In the genomic region with DNA sequence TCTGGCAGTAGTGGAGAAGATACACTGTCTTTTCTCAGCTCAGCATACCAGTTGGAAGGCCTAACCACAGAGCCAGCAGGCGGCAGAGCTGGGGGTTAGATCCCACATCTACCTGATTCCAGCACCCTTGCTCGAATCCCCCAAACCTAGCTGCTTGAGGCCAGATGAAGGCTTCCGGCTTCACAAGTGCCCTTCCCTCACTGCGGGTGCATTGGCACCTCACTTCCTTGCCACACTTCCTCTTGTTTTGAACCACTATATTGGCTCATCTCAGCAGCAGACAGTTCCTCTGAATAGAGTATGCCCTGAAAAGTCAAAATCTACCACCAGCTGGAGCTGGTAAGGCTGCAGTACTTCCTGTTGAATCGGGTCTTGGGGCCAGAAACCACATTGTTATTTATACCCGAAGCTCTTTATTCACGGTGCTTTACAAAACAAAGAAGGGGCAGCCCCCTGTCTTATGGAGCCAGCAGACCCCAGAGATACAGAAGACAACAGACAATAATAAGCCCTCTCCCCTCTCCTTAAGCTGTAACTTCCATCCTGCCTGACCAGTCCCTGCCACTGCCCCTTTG, we compare ENCODE assay signal across 8 cellular contexts.
DNase-seq lines count a peak whose midpoint lies in the region; ATAC-seq and TF ChIP-seq lines count a peak whose summit lies in the region.

No MANE protein-coding gene starts in this region.

- H3K4me1 ChIP-seq in BLaER1: peaks cover 75% of the 10 kb centered on the region

- H3K4me3 ChIP-seq in BLaER1: peak overlapping the region; percentile 53
- H3K4me3 ChIP-seq in Jurkat, Clone E6-1 (ENCODE audit: low read length): peak overlapping the region; percentile 15

- no peaks in the 10 kb centered on the region for H4K20me1 ChIP-seq in BLaER1

- peak overlapping the region; percentile 88 for H3K9ac ChIP-seq in BLaER1

- peak overlapping the region; percentile 91 for H3K4me2 ChIP-seq in BLaER1

- CTCF ChIA-PET in HEK293T (lab: Yijun Ruan, JAX): no interaction called here

- peak; percentile 96 for DNase-seq in Jurkat, Clone E6-1 (ENCODE audit: low read depth, low spot score)
- peak; percentile 30 to 42 for DNase-seq in activated CD8-positive, alpha-beta memory T cell treated with anti-CD3 and anti-CD28 coated beads for 1 hour (ENCODE audit: extremely low read depth in 1 of 2, low read depth in 1 of 2)
- DNase-seq in Right ventricle myocardium superior (peak; percentile 58), HEK293T (ENCODE audit: extremely low spot score) (no peak), G401 (ENCODE audit: low spot score) (no peak)
- DNase-seq in stimulated activated CD4-positive, alpha-beta T cell treated with anti-CD3 and anti-CD28 coated beads, Interleukin-4, amount 100 ng/mL, for 4 hours: peak; percentile 33 to 58

- intact Hi-C loops in Right ventricle myocardium superior (cut with DNase I): no loop called here

- in situ Hi-C loops in G401 (cut with HindIII; ENCODE audit: low sequenced_read_pairs): no loop called here

- POLR2A ChIA-PET in HEK293T (lab: Yijun Ruan, JAX): no interaction called here

- peak; percentile 78 for ATAC-seq in GM21390 (IDR thresholded peaks at IDR 0.05; ENCODE audit: unreplicated experiment)
- peak; percentile 83 for ATAC-seq in Right ventricle myocardium superior (ENCODE audit: poor library complexity)

- H3K9me3 ChIP-seq in BLaER1: peaks cover 6% of the 10 kb centered on the region; the same call in 1 of the 2 replicates

- peak overlapping the region; percentile 99 for H3K27ac ChIP-seq in BLaER1

- H3K36me3 ChIP-seq in BLaER1: no peaks in the 10 kb centered on the region

- H3K27me3 ChIP-seq in BLaER1: no peaks in the 10 kb centered on the region

TF ChIP-seq in HEK293T, 16 proteins besides CTCF, POLR2A, EP300 and RAD21:
- no peak for TF ChIP-seq FOXA1 (IDR thresholded peaks at IDR 0.05)
- no peak for TF ChIP-seq ARNT (IDR thresholded peaks at IDR 0.05)
- TF ChIP-seq FOXM1 (IDR thresholded peaks at IDR 0.05; ENCODE audit: borderline replicate concordance): no peak
- no peak for TF ChIP-seq HDGF (IDR thresholded peaks at IDR 0.05; ENCODE audit: borderline replicate concordance)
- no peak for TF ChIP-seq CTBP1 (IDR thresholded peaks at IDR 0.05; ENCODE audit: borderline replicate concordance)
- TF ChIP-seq NFRKB (IDR thresholded peaks at IDR 0.05): no peak
- TF ChIP-seq, protein P1, sequence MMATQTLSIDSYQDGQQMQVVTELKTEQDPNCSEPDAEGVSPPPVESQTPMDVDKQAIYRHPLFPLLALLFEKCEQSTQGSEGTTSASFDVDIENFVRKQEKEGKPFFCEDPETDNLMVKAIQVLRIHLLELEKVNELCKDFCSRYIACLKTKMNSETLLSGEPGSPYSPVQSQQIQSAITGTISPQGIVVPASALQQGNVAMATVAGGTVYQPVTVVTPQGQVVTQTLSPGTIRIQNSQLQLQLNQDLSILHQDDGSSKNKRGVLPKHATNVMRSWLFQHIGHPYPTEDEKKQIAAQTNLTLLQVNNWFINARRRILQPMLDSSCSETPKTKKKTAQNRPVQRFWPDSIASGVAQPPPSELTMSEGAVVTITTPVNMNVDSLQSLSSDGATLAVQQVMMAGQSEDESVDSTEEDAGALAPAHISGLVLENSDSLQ (IDR thresholded peaks at IDR 0.05): no peak
- no peak for TF ChIP-seq SP1 (IDR thresholded peaks at IDR 0.05)
- TF ChIP-seq ELF4 (IDR thresholded peaks at IDR 0.05): no peak
- TF ChIP-seq LEF1 (IDR thresholded peaks at IDR 0.05; ENCODE audit: borderline replicate concordance): no peak
- no peak for TF ChIP-seq BHLHE40 (IDR thresholded peaks at IDR 0.05; ENCODE audit: borderline replicate concordance)
- no peak for TF ChIP-seq L3MBTL2 (conservative IDR thresholded peaks at IDR 0.05)
- no peak for TF ChIP-seq TARDBP (IDR thresholded peaks at IDR 0.05)
- TF ChIP-seq ZNF384 (IDR thresholded peaks at IDR 0.05): no peak
- TF ChIP-seq SUZ12 (IDR thresholded peaks at IDR 0.05): no peak
- no peak for TF ChIP-seq FOXK2 (IDR thresholded peaks at IDR 0.05)

Comparison
In these comparisons a context has a peak if more than half of its experiments do, and no peak if none do; other contexts are left out.
1. DNase-seq: peak in Jurkat, Clone E6-1 (single experiment), activated CD8-positive, alpha-beta memory T cell treated with anti-CD3 and anti-CD28 coated beads for 1 hour (2 of 2), Right ventricle myocardium superior (single experiment) and stimulated activated CD4-positive, alpha-beta T cell treated with anti-CD3 and anti-CD28 coated beads, Interleukin-4, amount 100 ng/mL, for 4 hours (2 of 2); none in HEK293T (single experiment) and G401 (single experiment).